In the genomic region with DNA sequence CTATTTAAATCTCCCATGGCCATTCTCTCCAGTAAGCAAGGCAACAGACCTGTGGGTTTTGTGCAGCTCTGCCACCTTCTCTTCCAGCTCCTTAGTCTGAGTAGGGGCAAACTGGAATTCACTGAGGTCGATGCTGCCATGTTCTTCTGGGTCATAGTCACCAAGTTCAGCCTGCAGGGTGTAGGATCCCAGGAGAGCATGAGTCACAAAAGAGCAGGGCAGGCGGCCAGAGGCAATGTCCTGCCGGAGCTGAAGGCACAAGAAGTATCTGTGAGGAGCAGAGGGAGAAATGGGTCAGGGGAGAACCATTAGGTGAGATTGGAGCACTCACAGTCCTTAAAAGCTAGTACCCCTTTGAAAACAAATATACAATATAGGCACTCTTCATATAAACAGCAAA, we compare ENCODE assay signal across 12 cellular contexts.
DNase-seq lines count a peak whose midpoint lies in the region; ATAC-seq and TF ChIP-seq lines count a peak whose summit lies in the region.
"Had no signal": no experiment of that assay in that cellular context is flagged by ENCODE, and none has a peak within 500 bp of the region (broad histone marks: within the 10 kb centered on the region; RNA-seq: fewer than 3 reads in every experiment).

No MANE protein-coding gene starts in this region.

- H3K4me1 ChIP-seq in adrenal gland (replicated peaks in 1 of 2) (peaks cover 0 to 21% of the 10 kb centered on the region in 2 donors), thoracic aorta (ENCODE audit: control insufficient read depth in 1 of 2, low read depth in 2 of 2) (peaks cover 5 to 18% of the 10 kb centered on the region in 2 donors), endodermal cell (ENCODE audit: control insufficient read depth, insufficient read depth, low read length) (no peaks in the 10 kb centered on the region), suprapubic skin (no peaks in the 10 kb centered on the region)

- TF ChIP-seq POLR2A in adrenal gland (IDR thresholded peaks at IDR 0.05), result no peak
- no peak for TF ChIP-seq POLR2A in suprapubic skin (IDR thresholded peaks at IDR 0.05)

- H3K27ac Mint-ChIP-seq in endodermal cell, result no peak overlapping the region
- no peak overlapping the region for H3K27ac Mint-ChIP-seq in activated CD4-positive, alpha-beta T cell treated with anti-CD3 and anti-CD28 coated beads, Interleukin-2, amount 10 ng/mL, durations not matched to agents 7 days and 5 days
- H3K27ac Mint-ChIP-seq: stimulated activated naive B cell treated with anti-CD40 and anti-IgM and Interleukin-4, amounts not matched to agents 10 μg/mL and 1 μg/mL and 100 μg/mL, for 72 hours had no signal

- H3K27me3 Mint-ChIP-seq in endodermal cell (ENCODE audit: insufficient read depth), result no peaks in the 10 kb centered on the region
- H3K27me3 Mint-ChIP-seq in activated CD4-positive, alpha-beta T cell treated with anti-CD3 and anti-CD28 coated beads, Interleukin-2, amount 10 ng/mL, durations not matched to agents 7 days and 5 days, result no peaks in the 10 kb centered on the region
- H3K27me3 Mint-ChIP-seq: stimulated activated naive B cell treated with anti-CD40 and anti-IgM and Interleukin-4, amounts not matched to agents 10 μg/mL and 1 μg/mL and 100 μg/mL, for 72 hours had no signal

- POLR2A ChIA-PET in activated CD4-positive, alpha-beta T cell treated with anti-CD3 and anti-CD28 coated beads, Interleukin-2, amount 10 ng/mL, durations not matched to agents 7 days and 5 days (lab: Charles Lee), result no interaction called here

- H3K9me3 ChIP-seq in adrenal gland (replicated peaks in 1 of 3) (no peaks in the 10 kb centered on the region), thoracic aorta (no peaks in the 10 kb centered on the region), endodermal cell (ENCODE audit: control insufficient read depth, low read length) (no peaks in the 10 kb centered on the region), suprapubic skin (no peaks in the 10 kb centered on the region)

- ATAC-seq in thoracic aorta (ENCODE audit: insufficient number of reproducible peaks, low FRiP score, low read depth) (peak; percentile 82), HG03571 (IDR thresholded peaks at IDR 0.05; ENCODE audit: unreplicated experiment) (no peak)
- ATAC-seq: stimulated activated naive B cell treated with anti-CD40 and anti-IgM and Interleukin-4, amounts not matched to agents 10 μg/mL and 1 μg/mL and 100 μg/mL, for 72 hours had no signal

- no peak overlapping the region for H3K4me3 Mint-ChIP-seq in endodermal cell
- no peak overlapping the region for H3K4me3 Mint-ChIP-seq in activated CD4-positive, alpha-beta T cell treated with anti-CD3 and anti-CD28 coated beads, Interleukin-2, amount 10 ng/mL, durations not matched to agents 7 days and 5 days
- H3K4me3 Mint-ChIP-seq: stimulated activated naive B cell treated with anti-CD40 and anti-IgM and Interleukin-4, amounts not matched to agents 10 μg/mL and 1 μg/mL and 100 μg/mL, for 72 hours had no signal

- H3K27me3 ChIP-seq in adrenal gland (no peaks in the 10 kb centered on the region), thoracic aorta (replicated peaks; ENCODE audit: insufficient read depth) (no peaks in the 10 kb centered on the region), endodermal cell (ENCODE audit: control insufficient read depth, insufficient read depth, low read length, poor library complexity, severe bottlenecking) (no peaks in the 10 kb centered on the region), suprapubic skin (no peaks in the 10 kb centered on the region)

- TF ChIP-seq EP300 in suprapubic skin (IDR thresholded peaks at IDR 0.05), result no peak

- intact Hi-C loops in adrenal gland (cut with DNase I), result no loop called here

- H3K36me3 ChIP-seq in adrenal gland (replicated peaks in 1 of 2) (no peaks in the 10 kb centered on the region), thoracic aorta (no peaks in the 10 kb centered on the region), endodermal cell (ENCODE audit: control insufficient read depth, insufficient read depth, low read length) (peaks cover 38% of the 10 kb centered on the region), suprapubic skin (no peaks in the 10 kb centered on the region)

- H3K27ac ChIP-seq in adrenal gland (no peak overlapping the region), thoracic aorta (no peak overlapping the region), endodermal cell (ENCODE audit: low read depth, low read length) (no peak overlapping the region), suprapubic skin (no peak overlapping the region)
- H3K27ac ChIP-seq: PC-9 had no signal

- H3K9me3 Mint-ChIP-seq in endodermal cell, result no peaks in the 10 kb centered on the region
- no peaks in the 10 kb centered on the region for H3K9me3 Mint-ChIP-seq in activated CD4-positive, alpha-beta T cell treated with anti-CD3 and anti-CD28 coated beads, Interleukin-2, amount 10 ng/mL, durations not matched to agents 7 days and 5 days
- H3K9me3 Mint-ChIP-seq: stimulated activated naive B cell treated with anti-CD40 and anti-IgM and Interleukin-4, amounts not matched to agents 10 μg/mL and 1 μg/mL and 100 μg/mL, for 72 hours had no signal

- CTCF ChIA-PET in activated CD4-positive, alpha-beta T cell treated with anti-CD3 and anti-CD28 coated beads, Interleukin-2, amount 10 ng/mL, durations not matched to agents 7 days and 5 days (lab: Charles Lee), result interaction anchor here (0.5 to 0.6 kb wide), 2 partner anchors 668 to 1059 kb away, joined by 3 read pairs; no protein-coding TSS in a partner anchor

- TF ChIP-seq CTCF in adrenal gland (IDR thresholded peaks at IDR 0.05) (peak in 1 of 6 experiments; percentile 8), thoracic aorta (IDR thresholded peaks at IDR 0.05) (no peak), endodermal cell (conservative IDR thresholded peaks at IDR 0.05) (no peak), suprapubic skin (IDR thresholded peaks at IDR 0.05) (no peak)

- H3K36me3 Mint-ChIP-seq in endodermal cell (ENCODE audit: low read depth), result peaks cover 12% of the 10 kb centered on the region
- no peaks in the 10 kb centered on the region for H3K36me3 Mint-ChIP-seq in activated CD4-positive, alpha-beta T cell treated with anti-CD3 and anti-CD28 coated beads, Interleukin-2, amount 10 ng/mL, durations not matched to agents 7 days and 5 days (ENCODE audit: low read depth)

- peak; percentile 80 for DNase-seq in HCEC 1CT
- peak; percentile 71 to 88 (median 82) for DNase-seq in adrenal gland
- peak; percentile 63 for DNase-seq in glomerular visceral epithelial cell (ENCODE audit: extremely low spot score)
- no peak for DNase-seq in thoracic aorta (ENCODE audit: low spot score)
- DNase-seq in endodermal cell, result no peak
- DNase-seq in suprapubic skin (ENCODE audit: low spot score in 2 of 2), result no peak
- DNase-seq in activated CD4-positive, alpha-beta T cell treated with anti-CD3 and anti-CD28 coated beads, Interleukin-2, amount 10 ng/mL, durations not matched to agents 7 days and 5 days, result no peak
- DNase-seq: activated CD8-positive, alpha-beta memory T cell treated with anti-CD3 and anti-CD28 coated beads, Interleukin-2, amount 50 U/mL, for 48 hours; erythroblast; PC-9; stimulated activated naive B cell treated with anti-CD40 and anti-IgM and Interleukin-4, amounts not matched to agents 10 μg/mL and 1 μg/mL and 100 μg/mL, for 72 hours had no signal

- H3K9ac ChIP-seq in endodermal cell (ENCODE audit: extremely low read depth, low read length, poor library complexity, severe bottlenecking), result no peak overlapping the region

- no peak overlapping the region for H3K4me3 ChIP-seq in adrenal gland
- no peak overlapping the region for H3K4me3 ChIP-seq in thoracic aorta
- H3K4me3 ChIP-seq in endodermal cell (ENCODE audit: low read length), result no peak overlapping the region
- no peak overlapping the region for H3K4me3 ChIP-seq in suprapubic skin
- H3K4me3 ChIP-seq: PC-9 had no signal

- WGBS in adrenal gland, 4 donors, result 31 to 41% (median 38%) methylated on average over 2 to 3 of the region's 3 CpGs
- WGBS in endodermal cell (ENCODE audit: insufficient coverage in 1 of 2, insufficient read length in 1 of 2), 2 experiments, result 78 to 90% methylated on average over 3 of the region's 3 CpGs
- WGBS in suprapubic skin, result 54% methylated on average over 3 of the region's 3 CpGs

- H3K4me1 Mint-ChIP-seq in endodermal cell, result peaks cover 5% of the 10 kb centered on the region
- no peaks in the 10 kb centered on the region for H3K4me1 Mint-ChIP-seq in activated CD4-positive, alpha-beta T cell treated with anti-CD3 and anti-CD28 coated beads, Interleukin-2, amount 10 ng/mL, durations not matched to agents 7 days and 5 days

Comparison
In these comparisons a context has a peak if more than half of its experiments do, and no peak if none do; other contexts are left out.
1. DNase-seq: peak in HCEC 1CT (single experiment), adrenal gland (7 of 7) and glomerular visceral epithelial cell (single experiment); none in thoracic aorta (single experiment), endodermal cell (single experiment), suprapubic skin (0 of 2) and activated CD4-positive, alpha-beta T cell treated with anti-CD3 and anti-CD28 coated beads, Interleukin-2, amount 10 ng/mL, durations not matched to agents 7 days and 5 days (single experiment).